8 cellular contexts compared by ENCODE assay signal in the genomic region with DNA sequence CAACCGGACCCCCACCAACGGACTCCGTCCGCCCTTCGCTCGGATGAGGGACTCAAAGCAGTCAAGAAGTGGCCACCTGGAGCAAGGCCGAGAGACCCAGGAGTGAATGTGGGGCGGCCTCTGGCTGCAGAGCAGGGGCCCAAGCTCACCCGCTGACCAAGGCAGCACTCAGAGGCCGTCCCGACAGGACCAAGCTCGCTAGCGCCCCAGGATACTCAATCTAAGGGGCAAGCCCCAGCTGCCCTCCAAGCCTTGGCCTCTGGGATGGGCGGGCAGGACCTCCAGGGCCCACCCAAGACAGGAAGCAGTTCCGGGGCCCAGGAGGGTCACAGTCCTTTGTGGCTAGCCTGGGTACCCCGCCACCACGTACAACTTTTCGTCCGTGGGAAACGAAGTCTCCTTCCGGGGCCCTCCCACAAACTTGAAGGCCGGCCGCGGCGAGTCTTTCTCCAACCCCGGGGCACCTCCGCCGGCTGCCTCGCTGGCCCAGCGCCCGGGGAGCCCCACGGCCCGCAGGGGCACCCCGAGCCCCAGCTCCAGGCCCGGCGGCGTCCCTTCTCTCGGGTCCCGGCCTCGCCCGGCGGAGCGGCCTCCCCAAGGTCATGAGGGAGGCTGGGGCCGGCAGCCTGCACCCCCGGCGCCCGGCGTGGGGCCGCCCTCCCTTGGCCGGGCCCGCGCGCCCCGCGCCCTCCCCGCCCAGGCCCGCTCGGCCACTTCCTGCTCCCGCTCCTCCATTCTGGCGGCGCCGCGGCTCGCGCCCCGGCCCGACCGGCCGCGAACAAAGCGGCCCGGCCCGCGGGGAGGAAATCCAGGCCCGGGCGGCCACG.
DNase-seq lines count a peak whose midpoint lies in the region; ATAC-seq and TF ChIP-seq lines count a peak whose summit lies in the region.

No MANE protein-coding gene starts in this region.

- H3K9ac ChIP-seq in endocrine pancreas (ENCODE audit: control insufficient read depth, insufficient read depth, low read length) (peak overlapping the region; percentile 69), mucosa of rectum (ENCODE audit: low read depth in 1 of 2, low read length in 2 of 2) (peak overlapping the region; percentile 83 to 86)

- DNase-seq in GM03348 (ENCODE audit: low spot score) (peak; percentile 75), HAP-1 (ENCODE audit: low spot score in 2 of 2) (peak in 1 of 2 experiments; percentile 40), anterior cingulate cortex (lab: John Stamatoyannopoulos, UW) (no peak)
- DNase-seq in activated CD4-positive, alpha-beta T cell treated with anti-CD3 and anti-CD28 coated beads for 48 hours = no peak

- TF ChIP-seq POLR2A in Raji (IDR thresholded peaks at IDR 0.05; ENCODE audit: insufficient read depth, low read depth, low read length) = peak; percentile 26; the same call in 1 of the 2 replicates

- peaks cover 27% of the 10 kb centered on the region for H3K36me3 ChIP-seq in HAP-1 (replicated peaks)
- no peaks in the 10 kb centered on the region for H3K36me3 ChIP-seq in endocrine pancreas (ENCODE audit: control insufficient read depth, insufficient read depth, low read length)
- H3K36me3 ChIP-seq in mucosa of rectum (ENCODE audit: control insufficient read depth in 2 of 2, insufficient read depth in 2 of 2, low read length in 2 of 2) = peaks cover 1 to 16% of the 10 kb centered on the region in 2 donors

- in situ Hi-C loops in HAP-1 (cut with MboI; ENCODE audit: low sequenced_read_pairs) = no loop called here

- H3K9me3 ChIP-seq in HAP-1 (no peaks in the 10 kb centered on the region), endocrine pancreas (ENCODE audit: control insufficient read depth, low read length) (no peaks in the 10 kb centered on the region), mucosa of rectum (ENCODE audit: control insufficient read depth in 2 of 2, low read length in 2 of 2) (no peaks in the 10 kb centered on the region)

- peak overlapping the region; percentile 55 to 76 for H3K27ac ChIP-seq in mucosa of rectum (ENCODE audit: low read depth in 2 of 2, low read length in 2 of 2)

- peaks cover 20% of the 10 kb centered on the region for H3K4me1 ChIP-seq in HAP-1
- no peaks in the 10 kb centered on the region for H3K4me1 ChIP-seq in endocrine pancreas (ENCODE audit: control insufficient read depth, insufficient read depth, low read length)
- peaks cover 38 to 58% of the 10 kb centered on the region in 2 donors for H3K4me1 ChIP-seq in mucosa of rectum (ENCODE audit: control insufficient read depth in 2 of 2, insufficient read depth in 2 of 2, low read length in 2 of 2)

- no peak for ATAC-seq in HG03565 (IDR thresholded peaks at IDR 0.05; ENCODE audit: unreplicated experiment)

- H3K4me3 ChIP-seq in HAP-1 (peak overlapping the region; percentile 60), endocrine pancreas (ENCODE audit: control insufficient read depth, insufficient read depth, low read length) (no peak overlapping the region), mucosa of rectum (ENCODE audit: low read length in 2 of 2) (peak overlapping the region; percentile 73 to 74)

- H3K27me3 ChIP-seq in HAP-1 (ENCODE audit: low read depth) (no peaks in the 10 kb centered on the region), endocrine pancreas (ENCODE audit: control insufficient read depth, insufficient read depth, low read length) (no peaks in the 10 kb centered on the region), mucosa of rectum (ENCODE audit: control insufficient read depth in 2 of 2, insufficient read depth in 2 of 2, low read length in 2 of 2) (no peaks in the 10 kb centered on the region)
